In the genomic region with DNA sequence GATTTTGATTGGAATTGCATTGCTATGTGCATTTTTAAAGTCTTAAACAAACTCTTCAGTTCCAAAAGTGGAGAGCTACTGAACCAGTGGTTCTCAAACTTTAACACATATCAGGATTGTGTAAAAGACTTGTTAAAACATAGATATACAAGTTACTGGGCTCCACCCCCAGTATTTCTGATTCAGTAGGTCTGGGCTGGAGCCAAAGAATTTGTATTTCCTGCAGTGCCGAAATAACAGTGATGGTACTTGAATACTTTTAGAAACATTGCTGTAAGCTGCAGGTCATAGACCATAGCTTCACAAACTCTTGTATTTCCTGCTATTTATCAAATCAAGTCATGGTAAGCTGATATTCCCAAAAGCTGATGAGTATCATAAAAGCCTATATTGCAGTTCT, we compare ENCODE assay signal across 1 cellular context.
TF ChIP-seq lines count a peak whose summit lies in the region.

No MANE protein-coding gene starts in this region.

TF ChIP-seq in SK-N-SH treated with all-trans-retinoic acid at 6 μM for 48 hours, 23 proteins besides CTCF, POLR2A, EP300 and RAD21 (continued from another document):
- TF ChIP-seq, protein P1, sequence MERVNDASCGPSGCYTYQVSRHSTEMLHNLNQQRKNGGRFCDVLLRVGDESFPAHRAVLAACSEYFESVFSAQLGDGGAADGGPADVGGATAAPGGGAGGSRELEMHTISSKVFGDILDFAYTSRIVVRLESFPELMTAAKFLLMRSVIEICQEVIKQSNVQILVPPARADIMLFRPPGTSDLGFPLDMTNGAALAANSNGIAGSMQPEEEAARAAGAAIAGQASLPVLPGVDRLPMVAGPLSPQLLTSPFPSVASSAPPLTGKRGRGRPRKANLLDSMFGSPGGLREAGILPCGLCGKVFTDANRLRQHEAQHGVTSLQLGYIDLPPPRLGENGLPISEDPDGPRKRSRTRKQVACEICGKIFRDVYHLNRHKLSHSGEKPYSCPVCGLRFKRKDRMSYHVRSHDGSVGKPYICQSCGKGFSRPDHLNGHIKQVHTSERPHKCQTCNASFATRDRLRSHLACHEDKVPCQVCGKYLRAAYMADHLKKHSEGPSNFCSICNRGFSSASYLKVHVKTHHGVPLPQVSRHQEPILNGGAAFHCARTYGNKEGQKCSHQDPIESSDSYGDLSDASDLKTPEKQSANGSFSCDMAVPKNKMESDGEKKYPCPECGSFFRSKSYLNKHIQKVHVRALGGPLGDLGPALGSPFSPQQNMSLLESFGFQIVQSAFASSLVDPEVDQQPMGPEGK (CRISPR knock-in tag; IDR thresholded peaks at IDR 0.05; ENCODE audit: borderline replicate concordance), result no peak
- TF ChIP-seq ZFP3 (CRISPR knock-in tag; IDR thresholded peaks at IDR 0.05) (no peak), OSR1 (CRISPR knock-in tag; IDR thresholded peaks at IDR 0.05) (no peak)
